Comparison of ENCODE assay signal across 11 cellular contexts in genomic region chr21:46116846-46117585, GRCh38. TPM values are rescaled to one million over a fixed set of nuclear protein-coding genes. Genes with fewer than 3 reads are reported as not detected.
DNase-seq lines count a peak whose midpoint lies in the region; ATAC-seq and TF ChIP-seq lines count a peak whose summit lies in the region.
"Had no signal": no experiment of that assay in that cellular context is flagged by ENCODE, and none has a peak within 500 bp of the region (broad histone marks: within the 10 kb centered on the region; RNA-seq: fewer than 3 reads in every experiment).

No MANE protein-coding gene starts in this region.

- WGBS in heart left ventricle, 4 donors = 84 to 93% (median 87%) methylated on average over 14 to 21 of the region's 21 CpGs
- WGBS in sigmoid colon, 2 donors = 67 to 85% methylated on average over 21 of the region's 21 CpGs

- H3K27me3 ChIP-seq in heart left ventricle = no peaks in the 10 kb centered on the region
- H3K27me3 ChIP-seq in sigmoid colon = no peaks in the 10 kb centered on the region

- intact Hi-C loops in heart left ventricle (cut with DNase I) = loop anchor here in 1 of 10 donors (10.0 kb wide), 1 partner anchor 122 kb away; no protein-coding TSS in a partner anchor
- intact Hi-C loops in sigmoid colon (cut with DNase I) = no loop called here

- no peak for TF ChIP-seq EP300 in sigmoid colon (IDR thresholded peaks at IDR 0.05)

- DNase-seq in ELR (ENCODE audit: low read depth) = peak; percentile 50
- DNase-seq in RWPE1 (ENCODE audit: low spot score) = peak; percentile 35
- peak; percentile 4 to 62 (median 14) for DNase-seq in heart left ventricle
- peak; percentile 63 for DNase-seq in sigmoid colon
- DNase-seq in hippocampal formation (lab: John Stamatoyannopoulos, UW) = no peak
- DNase-seq: effector CD4-positive, alpha-beta T cell; T-helper 9 cell had no signal

- H3K4me3 ChIP-seq in heart left ventricle (no peak overlapping the region), sigmoid colon (no peak overlapping the region)
- H3K4me3 ChIP-seq: HAP-1 had no signal

- H3K36me3 ChIP-seq in heart left ventricle = peaks cover 0 to 100% (median 97%) of the 10 kb centered on the region in 9 donors
- H3K36me3 ChIP-seq in sigmoid colon = peaks cover 86 to 100% (median 100%) of the 10 kb centered on the region in 4 donors

- no peak for ATAC-seq in heart left ventricle
- ATAC-seq in GM19455 (IDR thresholded peaks at IDR 0.05; ENCODE audit: unreplicated experiment) = no peak
- ATAC-seq in GM19463 (IDR thresholded peaks at IDR 0.05; ENCODE audit: unreplicated experiment) = no peak

- no peak for TF ChIP-seq POLR2A in heart left ventricle (IDR thresholded peaks at IDR 0.05)
- no peak for TF ChIP-seq POLR2A in sigmoid colon (IDR thresholded peaks at IDR 0.05)

- H3K27ac ChIP-seq in RWPE1 (peak overlapping the region; percentile 38; the same call in 1 of the 2 replicates), heart left ventricle (peak overlapping the region in 1 of 12 donors; percentile 65), sigmoid colon (peak overlapping the region in 3 of 4 donors; percentile 41 to 63 (median 56))
- H3K27ac ChIP-seq: parathyroid adenoma had no signal

- CTCF ChIA-PET in RWPE1 (lab: Yijun Ruan, JAX) = interaction anchor here (1.2 to 1.5 kb wide), 2 partner anchors 27 to 144 kb away, joined by 4 to 5 read pairs; no protein-coding TSS in a partner anchor

- TF ChIP-seq CTCF in RWPE1 (conservative IDR thresholded peaks at IDR 0.05; ENCODE audit: low read depth) (no peak), heart left ventricle (IDR thresholded peaks at IDR 0.05) (no peak), sigmoid colon (IDR thresholded peaks at IDR 0.05) (no peak)

- H3K4me1 ChIP-seq in heart left ventricle = no peaks in the 10 kb centered on the region
- H3K4me1 ChIP-seq in sigmoid colon = no peaks in the 10 kb centered on the region
- H3K4me1 ChIP-seq: HAP-1, parathyroid adenoma had no signal

- POLR2A ChIA-PET in RWPE1 (lab: Yijun Ruan, JAX; ENCODE audit: low non-redundant PET) = no interaction called here

- peaks cover 0 to 10% (median 0%) of the 10 kb centered on the region in 12 donors for H3K9me3 ChIP-seq in heart left ventricle
- no peaks in the 10 kb centered on the region for H3K9me3 ChIP-seq in sigmoid colon
- H3K9me3 ChIP-seq: HAP-1 had no signal

RNA-seq across cellular contexts. Expression of gene COL6A2, which starts 19.1 kb away (rescaled TPM):
- total RNA-seq in heart left ventricle (100 to 1,000 TPM; 118 to 484 (median 158) TPM), sigmoid colon (1,000 to 10,000 TPM in 2 of 4 donors, 100 to 1,000 TPM in 2; 570 to 1,745 (median 1,082) TPM)
- polyA plus RNA-seq in heart left ventricle (100 to 1,000 TPM; 143 to 221 TPM), sigmoid colon (100 to 1,000 TPM in 1 of 3 donors, 10 to 100 TPM in 2; 14.3 to 233 (median 37.8) TPM)

RNA-seq across cellular contexts. Expression of gene FTCD, which starts 38.4 kb away (rescaled TPM):
- total RNA-seq in heart left ventricle (1 to 10 TPM in 5 of 9 donors, under 1 TPM in 3, not detected in 1; 0.31 to 3.1 (median 1.2) TPM), sigmoid colon (1 to 10 TPM in 1 of 4 donors, not detected in 3; 1.4 TPM)
- polyA plus RNA-seq in heart left ventricle (1 to 10 TPM in 1 of 2 donors, under 1 TPM in 1; 0.17 to 1.8 TPM), sigmoid colon (under 1 TPM in 1 of 3 donors, not detected in 2; 0.20 TPM)

Comparison
In these comparisons a context has a peak if more than half of its experiments do, and no peak if none do; other contexts are left out.
1. DNase-seq: peak in ELR (single experiment), RWPE1 (single experiment), heart left ventricle (5 of 5) and sigmoid colon (single experiment); none in hippocampal formation (0 of 2).